ENCODE assay signal across 31 cellular contexts in genomic region chr3:57009802-57010201, GRCh38. TPM values are rescaled to one million over a fixed set of nuclear protein-coding genes. Genes with fewer than 3 reads are reported as not detected.
"Had no signal": no experiment of that assay in that cellular context is flagged by ENCODE, and none has a peak within 500 bp of the region (broad histone marks: within the 10 kb centered on the region; RNA-seq: fewer than 3 reads in every experiment).

No MANE protein-coding gene starts in this region.

- H3K4me3 Mint-ChIP-seq: activated naive CD8-positive, alpha-beta T cell treated with anti-CD3 and anti-CD28 coated beads for 36 hours; brain; nephron progenitor cell had no signal

- H3K4me3 ChIP-seq: ascending aorta, coronary artery, dorsolateral prefrontal cortex, heart left ventricle, left lung, lower lobe of right lung, ovary, thoracic aorta, upper lobe of left lung had no signal

- ATAC-seq: activated CD4-positive, CD25-positive, alpha-beta regulatory T cell treated with anti-CD3 and anti-CD28 coated beads, Interleukin-2, amount 50 U/mL, for 24 hours; left lung; lower lobe of right lung had no signal

- H3K27me3 ChIP-seq: ascending aorta, dorsolateral prefrontal cortex, heart left ventricle, left lung, neutrophil, ovary, upper lobe of left lung had no signal

- H3K27me3 Mint-ChIP-seq: activated naive CD8-positive, alpha-beta T cell treated with anti-CD3 and anti-CD28 coated beads for 36 hours; brain; progenitor cell of endocrine pancreas had no signal

- H3K27ac ChIP-seq: coronary artery, left lung, lower lobe of right lung, neutrophil, thoracic aorta, upper lobe of left lung, WERI-Rb-1 had no signal

- H3K36me3 Mint-ChIP-seq: activated naive CD8-positive, alpha-beta T cell treated with anti-CD3 and anti-CD28 coated beads for 36 hours; brain had no signal

- DNase-seq: activated CD4-positive, alpha-beta T cell treated with anti-CD3 and anti-CD28 coated beads for 48 hours; activated CD4-positive, alpha-beta T cell treated with anti-CD3 and anti-CD28 coated beads, Interleukin-2, amount 50 U/mL, for 48 hours; activated CD8-positive, alpha-beta memory T cell treated with anti-CD3 and anti-CD28 coated beads for 24 hours; activated effector memory CD4-positive, alpha-beta T cell treated with Interleukin-2 at 50 U/mL for 16 hours; activated naive CD4-positive, alpha-beta T cell treated with Interleukin-2 at 50 U/mL for 16 hours; activated naive CD8-positive, alpha-beta T cell treated with anti-CD3 and anti-CD28 coated beads for 36 hours; dorsolateral prefrontal cortex; effector memory CD4-positive, alpha-beta T cell; left lung; lower lobe of right lung; mesendoderm; nephron progenitor cell; retina; stimulated activated CD4-positive, alpha-beta T cell treated with anti-CD3 and anti-CD28 coated beads, Interleukin-15, amount 100 ng/mL, for 24 hours; stimulated activated CD4-positive, alpha-beta T cell treated with anti-CD3 and anti-CD28 coated beads, Interleukin-2, amount 100 ng/mL, for 24 hours; stimulated activated naive CD4-positive, alpha-beta T cell treated with Interleukin-2 at 50 U/mL for 16 hours; upper lobe of left lung; WERI-Rb-1 had no signal

- H3K9me3 ChIP-seq: ascending aorta, heart left ventricle, left lung, lower lobe of right lung, neutrophil, ovary, thoracic aorta, upper lobe of left lung had no signal

- H3K36me3 ChIP-seq: ascending aorta, heart left ventricle, left lung, lower lobe of right lung, neutrophil, ovary, thoracic aorta, upper lobe of left lung, WERI-Rb-1 had no signal

- H3K27ac Mint-ChIP-seq: activated naive CD8-positive, alpha-beta T cell treated with anti-CD3 and anti-CD28 coated beads for 36 hours; progenitor cell of endocrine pancreas had no signal

- H3K9me3 Mint-ChIP-seq: activated naive CD8-positive, alpha-beta T cell treated with anti-CD3 and anti-CD28 coated beads for 36 hours; brain had no signal

RNA-seq across cellular contexts. Expression of gene SPATA12, which starts 50.7 kb away (rescaled TPM):
- total RNA-seq: activated naive CD8-positive, alpha-beta T cell treated with anti-CD3 and anti-CD28 coated beads for 36 hours; ascending aorta; cardiac septum; cerebellum; mononuclear cell; T-helper 1 cell treated with Interleukin-12 subunit alpha and Interleukin-12 subunit beta and Interleukin-4 antibody, amounts not matched to agents 30 ng/mL and 1 ng/mL, for 36 hours; thoracic aorta had no signal
